ENCODE assay signal across 18 cellular contexts in genomic region chr5:143586781-143587362, GRCh38.
DNase-seq lines count a peak whose midpoint lies in the region; ATAC-seq, FAIRE-seq and TF ChIP-seq lines count a peak whose summit lies in the region.
"Had no signal": no experiment of that assay in that cellular context is flagged by ENCODE, and none has a peak within 500 bp of the region (broad histone marks: within the 10 kb centered on the region; RNA-seq: fewer than 3 reads in every experiment).

No MANE protein-coding gene starts in this region.

- no peak overlapping the region for H4K5ac ChIP-seq in IMR-90 (ENCODE audit: low read depth, low read length)

- no peak for TF ChIP-seq EP300 in K562 (IDR thresholded peaks at IDR 0.05; ENCODE audit: low read length)

- H3K4me3 ChIP-seq in BLaER1 (no peak overlapping the region), IMR-90 (ENCODE audit: insufficient read depth, low read depth, low read length) (no peak overlapping the region), K562 (no peak overlapping the region)

- TF ChIP-seq RAD21 in IMR-90 (IDR thresholded peaks at IDR 0.05; ENCODE audit: low read length) (no peak), K562 (CRISPR knock-in tag; conservative IDR thresholded peaks at IDR 0.05 in 1 of 2, IDR thresholded peaks at IDR 0.05 in 1 of 2) (no peak)

- H3K4ac ChIP-seq in IMR-90 (ENCODE audit: low read depth, low read length): no peak overlapping the region

- no peaks in the 10 kb centered on the region for H3K79me1 ChIP-seq in IMR-90 (ENCODE audit: low read depth in 1 of 2, low read length in 2 of 2)

- no peaks in the 10 kb centered on the region for H3K27me3 Mint-ChIP-seq in activated CD8-positive, alpha-beta T cell treated with anti-CD3 and anti-CD28 coated beads for 36 hours
- H3K27me3 Mint-ChIP-seq in activated CD8-positive, alpha-beta T cell treated with anti-CD3 and anti-CD28 coated beads, Interleukin-2, amount 10 ng/mL, durations not matched to agents 7 days and 5 days (ENCODE audit: low read depth): no peaks in the 10 kb centered on the region

- WGBS in IMR-90 (ENCODE audit: extremely low coverage in 2 of 2, insufficient read length in 1 of 2), 2 experiments: no CpG with 5 or more reads among the region's 1 CpG
- 14% methylated on average over 1 of the region's 1 CpG for WGBS in K562 (ENCODE audit: insufficient coverage, low coverage, missing lambda C conversion rate)

- no peak overlapping the region for H2BK20ac ChIP-seq in IMR-90 (ENCODE audit: low read depth, low read length)

- CTCF ChIA-PET in activated CD8-positive, alpha-beta T cell treated with anti-CD3 and anti-CD28 coated beads for 36 hours (lab: Charles Lee): interaction anchor here (1.0 kb wide), 1 partner anchor 27 kb away, joined by 3 read pairs; no protein-coding TSS in a partner anchor
- CTCF ChIA-PET in activated CD8-positive, alpha-beta T cell treated with anti-CD3 and anti-CD28 coated beads, Interleukin-2, amount 10 ng/mL, durations not matched to agents 7 days and 5 days (lab: Charles Lee): no interaction called here
- CTCF ChIA-PET in IMR-90 (lab: Yijun Ruan, JAX): no interaction called here
- CTCF ChIA-PET in K562 (lab: Yijun Ruan, JAX; ENCODE audit: low intra/inter-chr PET ratio): no interaction called here

- H3K27me3 ChIP-seq in BLaER1 (no peaks in the 10 kb centered on the region), IMR-90 (ENCODE audit: control insufficient read depth, insufficient read depth, low read length) (no peaks in the 10 kb centered on the region), K562 (ENCODE audit: control insufficient read depth in 2 of 2, insufficient read depth in 2 of 2, low read length in 2 of 2) (no peaks in the 10 kb centered on the region)

- H3K9me3 ChIP-seq in BLaER1 (no peaks in the 10 kb centered on the region; the same call in 1 of the 2 replicates), IMR-90 (ENCODE audit: control insufficient read depth, insufficient read depth, low read length) (no peaks in the 10 kb centered on the region), K562 (replicated peaks; ENCODE audit: control insufficient read depth, insufficient read depth, low read depth, low read length) (no peaks in the 10 kb centered on the region)

- H3K27ac Mint-ChIP-seq in activated CD8-positive, alpha-beta T cell treated with anti-CD3 and anti-CD28 coated beads for 36 hours: peak overlapping the region; percentile 81
- H3K27ac Mint-ChIP-seq in activated CD8-positive, alpha-beta T cell treated with anti-CD3 and anti-CD28 coated beads, Interleukin-2, amount 10 ng/mL, durations not matched to agents 7 days and 5 days: no peak overlapping the region

- TF ChIP-seq POLR2A in IMR-90 (IDR thresholded peaks at IDR 0.05; ENCODE audit: low read depth, low read length) (no peak), K562 (conservative IDR thresholded peaks at IDR 0.05) (no peak)

- H3K36me3 Mint-ChIP-seq in activated CD8-positive, alpha-beta T cell treated with anti-CD3 and anti-CD28 coated beads for 36 hours (ENCODE audit: low read depth): no peaks in the 10 kb centered on the region
- H3K36me3 Mint-ChIP-seq in activated CD8-positive, alpha-beta T cell treated with anti-CD3 and anti-CD28 coated beads, Interleukin-2, amount 10 ng/mL, durations not matched to agents 7 days and 5 days (ENCODE audit: low read depth): peaks cover 3% of the 10 kb centered on the region

- POLR2A ChIA-PET in activated CD8-positive, alpha-beta T cell treated with anti-CD3 and anti-CD28 coated beads for 36 hours (lab: Charles Lee): no interaction called here
- POLR2A ChIA-PET in activated CD8-positive, alpha-beta T cell treated with anti-CD3 and anti-CD28 coated beads, Interleukin-2, amount 10 ng/mL, durations not matched to agents 7 days and 5 days (lab: Charles Lee): no interaction called here
- POLR2A ChIA-PET in IMR-90 (lab: Charles Lee; ENCODE audit: unreplicated experiment): no interaction called here
- POLR2A ChIA-PET in K562 (lab: Yijun Ruan, JAX): interaction anchor here (0.6 to 0.7 kb wide), 2 partner anchors 31 to 65 kb away, joined by 3 to 4 read pairs; no protein-coding TSS in a partner anchor

- H3K14ac ChIP-seq in IMR-90 (replicated peaks; ENCODE audit: low read depth, low read length): no peak overlapping the region

- H2BK120ac ChIP-seq in IMR-90 (ENCODE audit: low read depth, low read length): no peak overlapping the region

- H3K4me2 ChIP-seq in BLaER1 (0 out of 2 replicates have a peak overlapping the region, but pooled peaks have one; percentile 25), IMR-90 (ENCODE audit: low read depth, low read length) (no peak overlapping the region), K562 (ENCODE audit: insufficient read depth, low read length) (peak overlapping the region; percentile 50; the same call in 1 of the 2 replicates)

- H3K56ac ChIP-seq in IMR-90 (ENCODE audit: extremely low read depth, insufficient read depth, low read length): no peak overlapping the region

- intact Hi-C loops in activated CD8-positive, alpha-beta T cell treated with anti-CD3 and anti-CD28 coated beads for 36 hours (cut with micrococcal nuclease): loop anchor here (10.0 kb wide), 1 partner anchor 582 kb away; no protein-coding TSS in a partner anchor
- intact Hi-C loops in IMR-90 (cut with micrococcal nuclease) (no loop called here), K562 (cut with micrococcal nuclease) (loop anchor here (10.0 kb wide), 1 partner anchor 372 kb away; no protein-coding TSS in a partner anchor)

- H3K9me1 ChIP-seq in IMR-90 (ENCODE audit: insufficient read depth, low read length) (no peaks in the 10 kb centered on the region), K562 (ENCODE audit: control insufficient read depth, insufficient read depth, low read length) (no peaks in the 10 kb centered on the region)

- BruUV-seq in IMR-90 (replicated peaks; lab: Mats Ljungman, UMichigan) (no TSS peak), K562 (replicated peaks; lab: Mats Ljungman, UMichigan) (no TSS peak)

- no peak for ATAC-seq in activated CD8-positive, alpha-beta T cell treated with anti-CD3 and anti-CD28 coated beads for 36 hours
- ATAC-seq in activated CD8-positive, alpha-beta T cell treated with anti-CD3 and anti-CD28 coated beads, Interleukin-2, amount 10 ng/mL, durations not matched to agents 7 days and 5 days: no peak
- ATAC-seq in IMR-90 (ENCODE audit: low read depth) (no peak), K562 (no peak)

- peaks cover 6% of the 10 kb centered on the region for H3K9me3 Mint-ChIP-seq in activated CD8-positive, alpha-beta T cell treated with anti-CD3 and anti-CD28 coated beads for 36 hours
- no peaks in the 10 kb centered on the region for H3K9me3 Mint-ChIP-seq in activated CD8-positive, alpha-beta T cell treated with anti-CD3 and anti-CD28 coated beads, Interleukin-2, amount 10 ng/mL, durations not matched to agents 7 days and 5 days (ENCODE audit: insufficient read depth)

- no peak overlapping the region for H4K8ac ChIP-seq in IMR-90 (ENCODE audit: low read depth in 2 of 2, low read length in 2 of 2)

- H2AK9ac ChIP-seq in IMR-90 (replicated peaks; ENCODE audit: low read depth, low read length, poor library complexity): no peak overlapping the region

- H4K20me1 ChIP-seq in BLaER1: no peaks in the 10 kb centered on the region
- no peaks in the 10 kb centered on the region for H4K20me1 ChIP-seq in IMR-90 (ENCODE audit: insufficient read depth, low read length)
- no peaks in the 10 kb centered on the region for H4K20me1 ChIP-seq in K562 (replicated peaks; ENCODE audit: control insufficient read depth, insufficient read depth, low read length)

- no peak overlapping the region for H4K91ac ChIP-seq in IMR-90 (ENCODE audit: insufficient read depth, low read depth, low read length)

- H3K18ac ChIP-seq in IMR-90 (ENCODE audit: low read depth, low read length): no peak overlapping the region

- H2AFZ ChIP-seq in IMR-90 (replicated peaks; ENCODE audit: low read length, poor library complexity) (no peak overlapping the region), K562 (ENCODE audit: low read depth, low read length) (peak overlapping the region; percentile 77)

- H3K9ac ChIP-seq in BLaER1 (no peak overlapping the region), IMR-90 (ENCODE audit: low read depth, low read length) (no peak overlapping the region), K562 (ENCODE audit: insufficient read depth in 1 of 2, low read depth in 2 of 2, low read length in 2 of 2) (0 out of 4 replicates have a peak overlapping the region, but pooled peaks of 1 of the 2 experiments have one; percentile 50)

- peaks cover 57% of the 10 kb centered on the region for H3K4me1 ChIP-seq in BLaER1
- peaks cover 3% of the 10 kb centered on the region; the same call in 1 of the 2 replicates for H3K4me1 ChIP-seq in IMR-90 (ENCODE audit: control insufficient read depth, insufficient read depth, low read length)
- peaks cover 0 to 37% of the 10 kb centered on the region in 2 experiments; a peak in 4 of 5 replicates for H3K4me1 ChIP-seq in K562 (replicated peaks in 1 of 2; ENCODE audit: control insufficient read depth in 2 of 2, insufficient read depth in 2 of 2, low read length in 2 of 2)

- peaks cover 47% of the 10 kb centered on the region for H3K4me1 Mint-ChIP-seq in activated CD8-positive, alpha-beta T cell treated with anti-CD3 and anti-CD28 coated beads for 36 hours (ENCODE audit: low read depth)
- H3K4me1 Mint-ChIP-seq in activated CD8-positive, alpha-beta T cell treated with anti-CD3 and anti-CD28 coated beads, Interleukin-2, amount 10 ng/mL, durations not matched to agents 7 days and 5 days (ENCODE audit: low read depth): peaks cover 55% of the 10 kb centered on the region

- no peaks in the 10 kb centered on the region for H3K79me2 ChIP-seq in K562 (ENCODE audit: control insufficient read depth, insufficient read depth, low read length)

- no peak for FAIRE-seq in K562 (lab: Jason Lieb, UNC)
- FAIRE-seq: A204.1, RCC 7860 had no signal

- dilution Hi-C loops in IMR-90 (cut with HindIII; ENCODE audit: low sequenced_read_pairs, unreplicated experiment): no loop called here

- 0 out of 3 replicates have a peak overlapping the region, but pooled peaks have one; percentile 23 for H2BK15ac ChIP-seq in IMR-90 (ENCODE audit: low read depth, low read length)

- H3K27ac ChIP-seq in BLaER1 (no peak overlapping the region), IMR-90 (ENCODE audit: insufficient read depth, low read length) (no peak overlapping the region), K562 (ENCODE audit: extremely low read depth, low read depth, low read length) (peak overlapping the region; percentile 70; the same call in 2 of the 3 replicates)
- H3K27ac ChIP-seq: C4-2B had no signal

- no peak for TF ChIP-seq CTCF in activated CD8-positive, alpha-beta T cell treated with anti-CD3 and anti-CD28 coated beads for 36 hours (IDR thresholded peaks at IDR 0.05)
- no peak for TF ChIP-seq CTCF in IMR-90 (conservative IDR thresholded peaks at IDR 0.05; ENCODE audit: low read depth, low read length)
- TF ChIP-seq CTCF in K562 (IDR thresholded peaks at IDR 0.05 in 2 of 3, conservative IDR thresholded peaks at IDR 0.05 in 1 of 3; ENCODE audit: insufficient read depth in 2 of 3, low read depth in 1 of 3, low read length in 3 of 3): no peak

- in situ Hi-C loops in IMR-90 (cut with MboI; ENCODE audit: low sequenced_read_pairs) (no loop called here), K562 (cut with MboI) (no loop called here)

- no peak overlapping the region for H3K4me3 Mint-ChIP-seq in activated CD8-positive, alpha-beta T cell treated with anti-CD3 and anti-CD28 coated beads for 36 hours
- H3K4me3 Mint-ChIP-seq in activated CD8-positive, alpha-beta T cell treated with anti-CD3 and anti-CD28 coated beads, Interleukin-2, amount 10 ng/mL, durations not matched to agents 7 days and 5 days: no peak overlapping the region

- no peak overlapping the region for H2BK5ac ChIP-seq in IMR-90 (ENCODE audit: low read depth, low read length, poor library complexity, severe bottlenecking)

- H3K36me3 ChIP-seq in BLaER1 (no peaks in the 10 kb centered on the region), IMR-90 (ENCODE audit: control insufficient read depth, insufficient read depth, low read length) (no peaks in the 10 kb centered on the region), K562 (ENCODE audit: control insufficient read depth, insufficient read depth, low read length) (no peaks in the 10 kb centered on the region)

- H2AK5ac ChIP-seq in IMR-90 (ENCODE audit: low read depth, low read length): no peak overlapping the region

- no peak overlapping the region for H3K23ac ChIP-seq in IMR-90 (ENCODE audit: low read depth, low read length)

- no peak for DNase-seq in activated CD8-positive, alpha-beta T cell treated with anti-CD3 and anti-CD28 coated beads for 36 hours
- no peak for DNase-seq in activated CD8-positive, alpha-beta T cell treated with anti-CD3 and anti-CD28 coated beads, Interleukin-2, amount 10 ng/mL, durations not matched to agents 7 days and 5 days
- DNase-seq in IMR-90: no peak
- DNase-seq in K562 (ENCODE audit: extremely low read depth in 1 of 4, low spot score in 3 of 4): no peak
- no peak for DNase-seq in DMS 273 (lab: John Stamatoyannopoulos, UW; ENCODE audit: unreplicated experiment)
- no peak for DNase-seq in activated naive CD4-positive, alpha-beta T cell treated with Interleukin-2 at 50 U/mL for 16 hours
- DNase-seq in NOMO-1 treated with DMSO at 0.1 percent for 48 hours (lab: John Stamatoyannopoulos, UW; ENCODE audit: unreplicated experiment): no peak
- DNase-seq: DMS 273 treated with DMSO at 0.1 percent for 48 hours, EL, KBM-7, NCI-H2081 treated with DMSO at 0.1 percent for 48 hours, NCI-H2227 treated with DMSO at 0.1 percent for 48 hours, NCI-H524, SHP77 had no signal
